12 cellular contexts compared by ENCODE assay signal in the genomic region with DNA sequence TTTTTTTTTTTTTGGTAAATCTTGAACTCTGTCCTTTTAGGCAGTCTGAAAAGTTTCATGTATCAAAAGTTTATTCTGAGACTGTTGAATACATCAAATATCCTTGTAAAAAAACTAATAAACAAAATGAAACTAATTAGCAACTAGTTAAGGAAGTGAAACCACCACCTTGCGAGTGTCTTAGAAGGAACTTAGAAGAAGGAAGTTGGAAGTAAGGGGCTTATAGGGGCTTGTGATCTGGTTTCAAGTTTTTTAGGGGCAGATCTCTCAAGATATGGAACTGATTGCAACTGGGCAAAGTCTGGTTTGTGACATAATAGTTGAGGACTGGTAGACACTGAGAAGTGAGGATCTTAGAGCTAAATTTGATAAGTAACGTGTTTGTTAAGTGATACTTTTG.
DNase-seq lines count a peak whose midpoint lies in the region; ATAC-seq and TF ChIP-seq lines count a peak whose summit lies in the region.
"Had no signal": no experiment of that assay in that cellular context is flagged by ENCODE, and none has a peak within 500 bp of the region (broad histone marks: within the 10 kb centered on the region; RNA-seq: fewer than 3 reads in every experiment).

No MANE protein-coding gene starts in this region.

- no peaks in the 10 kb centered on the region for H3K4me1 ChIP-seq in neuronal stem cell (ENCODE audit: control insufficient read depth in 2 of 2, insufficient read depth in 1 of 2, low read depth in 1 of 2, low read length in 2 of 2)
- H3K4me1 ChIP-seq: transverse colon had no signal

- H3K23ac ChIP-seq in neuronal stem cell (ENCODE audit: low read depth, low read length, poor library complexity): no peak overlapping the region

- H3K27me3 Mint-ChIP-seq in activated naive CD4-positive, alpha-beta T cell treated with anti-CD3 and anti-CD28 coated beads for 36 hours (ENCODE audit: low read depth): no peaks in the 10 kb centered on the region
- H3K27me3 Mint-ChIP-seq: activated CD8-positive, alpha-beta T cell treated with anti-CD3 and anti-CD28 coated beads for 36 hours had no signal

- H3K4me1 Mint-ChIP-seq in activated naive CD4-positive, alpha-beta T cell treated with anti-CD3 and anti-CD28 coated beads for 36 hours (ENCODE audit: low read depth): no peaks in the 10 kb centered on the region

- H3K36me3 Mint-ChIP-seq in activated naive CD4-positive, alpha-beta T cell treated with anti-CD3 and anti-CD28 coated beads for 36 hours (ENCODE audit: low read depth): no peaks in the 10 kb centered on the region

- H3K4me3 Mint-ChIP-seq in activated naive CD4-positive, alpha-beta T cell treated with anti-CD3 and anti-CD28 coated beads for 36 hours: no peak overlapping the region
- H3K4me3 Mint-ChIP-seq: activated CD8-positive, alpha-beta T cell treated with anti-CD3 and anti-CD28 coated beads for 36 hours had no signal

- H2AFZ ChIP-seq in neuronal stem cell (ENCODE audit: low read length): no peak overlapping the region

- DNase-seq in GM19240 (ENCODE audit: insufficient read length, low spot score): peak; percentile 5
- peak; percentile 15 for DNase-seq in medulla oblongata (ENCODE audit: extremely low spot score)
- no peak for DNase-seq in NCI-H2171 treated with DMSO at 0.1 percent for 48 hours (lab: John Stamatoyannopoulos, UW)
- no peak for DNase-seq in activated naive CD4-positive, alpha-beta T cell treated with anti-CD3 and anti-CD28 coated beads for 36 hours
- no peak for DNase-seq in WERI-Rb-1
- no peak for DNase-seq in neuronal stem cell (ENCODE audit: low spot score)
- DNase-seq: activated CD8-positive, alpha-beta T cell treated with anti-CD3 and anti-CD28 coated beads for 36 hours; transverse colon had no signal

- H3K9me3 ChIP-seq in WERI-Rb-1 (ENCODE audit: severe bottlenecking): peaks cover 3% of the 10 kb centered on the region
- no peaks in the 10 kb centered on the region for H3K9me3 ChIP-seq in neuronal stem cell (replicated peaks in 1 of 2; ENCODE audit: control insufficient read depth in 2 of 2, insufficient read depth in 1 of 2, low read depth in 1 of 2, low read length in 2 of 2)
- H3K9me3 ChIP-seq: transverse colon had no signal

- no peak overlapping the region for H2BK5ac ChIP-seq in neuronal stem cell (ENCODE audit: low read length)

- H3K14ac ChIP-seq in neuronal stem cell (ENCODE audit: low read length): no peak overlapping the region

- H3K27ac ChIP-seq in WERI-Rb-1 (no peak overlapping the region), neuronal stem cell (replicated peaks; ENCODE audit: low read length) (no peak overlapping the region)
- H3K27ac ChIP-seq: RWPE1, transverse colon had no signal

- no peak overlapping the region for H4K8ac ChIP-seq in neuronal stem cell (ENCODE audit: low read depth, low read length)

- H3K36me3 ChIP-seq in WERI-Rb-1 (no peaks in the 10 kb centered on the region), neuronal stem cell (replicated peaks in 1 of 2; ENCODE audit: control insufficient read depth in 2 of 2, insufficient read depth in 2 of 2, low read length in 2 of 2) (no peaks in the 10 kb centered on the region)
- H3K36me3 ChIP-seq: transverse colon had no signal

- H3K18ac ChIP-seq in neuronal stem cell (ENCODE audit: low read length): no peak overlapping the region

- no peak overlapping the region for H4K91ac ChIP-seq in neuronal stem cell (ENCODE audit: low read depth, low read length, poor library complexity)

- H3K4me3 ChIP-seq in WERI-Rb-1 (ENCODE audit: low read depth, low read length) (no peak overlapping the region), neuronal stem cell (ENCODE audit: low read length in 2 of 2) (no peak overlapping the region)
- H3K4me3 ChIP-seq: transverse colon had no signal

- no peak overlapping the region for H3K27ac Mint-ChIP-seq in activated naive CD4-positive, alpha-beta T cell treated with anti-CD3 and anti-CD28 coated beads for 36 hours
- H3K27ac Mint-ChIP-seq: activated CD8-positive, alpha-beta T cell treated with anti-CD3 and anti-CD28 coated beads for 36 hours had no signal

- no peak overlapping the region for H3K4ac ChIP-seq in neuronal stem cell (ENCODE audit: low read length)

- CTCF ChIA-PET in activated naive CD4-positive, alpha-beta T cell treated with anti-CD3 and anti-CD28 coated beads for 36 hours (lab: Charles Lee): interaction anchor here (0.6 kb wide), 1 partner anchor 352 kb away, joined by 4 read pairs; no protein-coding TSS in a partner anchor

- WGBS in neuronal stem cell (ENCODE audit: extremely low coverage in 2 of 2, insufficient read length in 2 of 2, insufficient replicate concordance in 1 of 2), 2 donors: no CpG with 5 or more reads among the region's 2 CpGs

- H3K9me3 Mint-ChIP-seq in activated naive CD4-positive, alpha-beta T cell treated with anti-CD3 and anti-CD28 coated beads for 36 hours: no peaks in the 10 kb centered on the region

- no peak overlapping the region for H3K4me2 ChIP-seq in neuronal stem cell (ENCODE audit: insufficient read depth, low read length, poor library complexity, severe bottlenecking)

- no peak overlapping the region for H2AK5ac ChIP-seq in neuronal stem cell (ENCODE audit: low read depth, low read length)

- no peak overlapping the region for H3K9ac ChIP-seq in neuronal stem cell (ENCODE audit: low read depth, low read length, poor library complexity)

- no peak for TF ChIP-seq CTCF in WERI-Rb-1 (IDR thresholded peaks at IDR 0.05; ENCODE audit: low read depth, low read length)

- no peaks in the 10 kb centered on the region for H3K79me1 ChIP-seq in neuronal stem cell (ENCODE audit: low read depth, low read length)

- ATAC-seq in HG02642 (IDR thresholded peaks at IDR 0.05; ENCODE audit: poor library complexity, unreplicated experiment) (peak; percentile 79), HG03460 (IDR thresholded peaks at IDR 0.05; ENCODE audit: unreplicated experiment) (peak; percentile 81)
- ATAC-seq: activated CD8-positive, alpha-beta T cell treated with anti-CD3 and anti-CD28 coated beads for 36 hours; HCT116 had no signal

- intact Hi-C loops in activated naive CD4-positive, alpha-beta T cell treated with anti-CD3 and anti-CD28 coated beads for 36 hours (cut with micrococcal nuclease): no loop called here

- H2BK12ac ChIP-seq in neuronal stem cell (ENCODE audit: low read length): no peak overlapping the region

- no peak overlapping the region for H2BK120ac ChIP-seq in neuronal stem cell (ENCODE audit: low read depth, low read length)

- H2BK15ac ChIP-seq in neuronal stem cell (ENCODE audit: low read length): no peak overlapping the region

- H3K27me3 ChIP-seq in WERI-Rb-1 (ENCODE audit: insufficient read depth, low read depth, severe bottlenecking): no peaks in the 10 kb centered on the region
- H3K27me3 ChIP-seq in neuronal stem cell (ENCODE audit: control insufficient read depth in 3 of 3, insufficient read depth in 3 of 3, low read depth in 1 of 3, low read length in 3 of 3): no peaks in the 10 kb centered on the region
- H3K27me3 ChIP-seq: transverse colon had no signal

Comparison
In these comparisons a context has a peak if more than half of its experiments do, and no peak if none do; other contexts are left out.
1. DNase-seq: peak in GM19240 (single experiment) and medulla oblongata (single experiment); none in NCI-H2171 treated with DMSO at 0.1 percent for 48 hours (single experiment), activated naive CD4-positive, alpha-beta T cell treated with anti-CD3 and anti-CD28 coated beads for 36 hours (single experiment), WERI-Rb-1 (single experiment) and neuronal stem cell (single experiment).